Comparison of ENCODE assay signal across 1 cellular context in the genomic region with DNA sequence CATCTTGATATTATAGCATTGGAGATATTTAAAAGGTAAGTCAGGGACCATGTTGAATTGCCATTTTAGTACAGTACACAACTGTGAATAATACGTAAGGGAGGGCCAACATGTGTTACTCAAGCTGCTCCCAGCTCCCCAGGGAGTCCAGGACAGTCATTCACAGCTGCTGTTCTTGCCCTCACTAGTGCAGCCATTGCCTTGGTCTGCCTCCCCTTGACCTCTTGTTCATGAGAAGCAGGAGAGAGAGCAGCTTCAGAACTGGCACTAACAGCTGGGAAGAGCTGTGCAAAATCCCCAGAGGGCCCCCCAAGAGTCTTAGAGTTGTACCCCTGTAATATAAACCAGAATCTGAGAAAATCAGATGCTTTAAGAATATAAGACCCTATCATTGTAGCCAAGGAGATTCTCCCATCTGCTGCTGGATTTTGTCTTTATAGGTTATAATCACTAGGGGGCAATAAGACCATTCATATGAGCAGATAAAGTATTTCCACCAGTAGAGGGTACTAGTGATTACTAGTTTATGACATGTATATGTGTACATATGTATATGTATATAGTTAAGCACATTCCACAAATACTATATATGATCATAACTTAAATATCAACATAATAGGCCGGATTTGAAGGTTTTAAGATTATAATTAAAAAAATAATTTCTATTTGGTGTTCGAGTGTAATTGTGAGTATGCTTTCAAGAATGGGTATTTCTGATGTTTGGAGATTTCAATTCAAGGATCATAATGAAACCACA.
TF ChIP-seq lines count a peak whose summit lies in the region.

No MANE protein-coding gene starts in this region.

TF ChIP-seq in GM23338, 12 proteins besides CTCF, POLR2A, EP300 and RAD21 (continued from another document):
- TF ChIP-seq JUNB (IDR thresholded peaks at IDR 0.05; ENCODE audit: unreplicated experiment) (no peak), STAT1 (IDR thresholded peaks at IDR 0.05; ENCODE audit: unreplicated experiment) (no peak), EZH2phosphoT487 (IDR thresholded peaks at IDR 0.05; ENCODE audit: unreplicated experiment) (no peak), EZH2 (IDR thresholded peaks at IDR 0.05; ENCODE audit: low read depth, unreplicated experiment) (no peak)
- TF ChIP-seq, protein P1, sequence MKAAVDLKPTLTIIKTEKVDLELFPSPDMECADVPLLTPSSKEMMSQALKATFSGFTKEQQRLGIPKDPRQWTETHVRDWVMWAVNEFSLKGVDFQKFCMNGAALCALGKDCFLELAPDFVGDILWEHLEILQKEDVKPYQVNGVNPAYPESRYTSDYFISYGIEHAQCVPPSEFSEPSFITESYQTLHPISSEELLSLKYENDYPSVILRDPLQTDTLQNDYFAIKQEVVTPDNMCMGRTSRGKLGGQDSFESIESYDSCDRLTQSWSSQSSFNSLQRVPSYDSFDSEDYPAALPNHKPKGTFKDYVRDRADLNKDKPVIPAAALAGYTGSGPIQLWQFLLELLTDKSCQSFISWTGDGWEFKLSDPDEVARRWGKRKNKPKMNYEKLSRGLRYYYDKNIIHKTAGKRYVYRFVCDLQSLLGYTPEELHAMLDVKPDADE (IDR thresholded peaks at IDR 0.05): no peak
- TF ChIP-seq, protein P2, sequence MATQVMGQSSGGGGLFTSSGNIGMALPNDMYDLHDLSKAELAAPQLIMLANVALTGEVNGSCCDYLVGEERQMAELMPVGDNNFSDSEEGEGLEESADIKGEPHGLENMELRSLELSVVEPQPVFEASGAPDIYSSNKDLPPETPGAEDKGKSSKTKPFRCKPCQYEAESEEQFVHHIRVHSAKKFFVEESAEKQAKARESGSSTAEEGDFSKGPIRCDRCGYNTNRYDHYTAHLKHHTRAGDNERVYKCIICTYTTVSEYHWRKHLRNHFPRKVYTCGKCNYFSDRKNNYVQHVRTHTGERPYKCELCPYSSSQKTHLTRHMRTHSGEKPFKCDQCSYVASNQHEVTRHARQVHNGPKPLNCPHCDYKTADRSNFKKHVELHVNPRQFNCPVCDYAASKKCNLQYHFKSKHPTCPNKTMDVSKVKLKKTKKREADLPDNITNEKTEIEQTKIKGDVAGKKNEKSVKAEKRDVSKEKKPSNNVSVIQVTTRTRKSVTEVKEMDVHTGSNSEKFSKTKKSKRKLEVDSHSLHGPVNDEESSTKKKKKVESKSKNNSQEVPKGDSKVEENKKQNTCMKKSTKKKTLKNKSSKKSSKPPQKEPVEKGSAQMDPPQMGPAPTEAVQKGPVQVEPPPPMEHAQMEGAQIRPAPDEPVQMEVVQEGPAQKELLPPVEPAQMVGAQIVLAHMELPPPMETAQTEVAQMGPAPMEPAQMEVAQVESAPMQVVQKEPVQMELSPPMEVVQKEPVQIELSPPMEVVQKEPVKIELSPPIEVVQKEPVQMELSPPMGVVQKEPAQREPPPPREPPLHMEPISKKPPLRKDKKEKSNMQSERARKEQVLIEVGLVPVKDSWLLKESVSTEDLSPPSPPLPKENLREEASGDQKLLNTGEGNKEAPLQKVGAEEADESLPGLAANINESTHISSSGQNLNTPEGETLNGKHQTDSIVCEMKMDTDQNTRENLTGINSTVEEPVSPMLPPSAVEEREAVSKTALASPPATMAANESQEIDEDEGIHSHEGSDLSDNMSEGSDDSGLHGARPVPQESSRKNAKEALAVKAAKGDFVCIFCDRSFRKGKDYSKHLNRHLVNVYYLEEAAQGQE (IDR thresholded peaks at IDR 0.05; ENCODE audit: unreplicated experiment): no peak
